ENCODE assay signal across 9 cellular contexts in genomic region chr6:158039571-158040050, GRCh38. TPM values are rescaled to one million over a fixed set of nuclear protein-coding genes. Genes with fewer than 3 reads are reported as not detected.
DNase-seq lines count a peak whose midpoint lies in the region; ATAC-seq, FAIRE-seq and TF ChIP-seq lines count a peak whose summit lies in the region.
"Had no signal": no experiment of that assay in that cellular context is flagged by ENCODE, and none has a peak within 500 bp of the region (broad histone marks: within the 10 kb centered on the region; RNA-seq: fewer than 3 reads in every experiment).

No MANE protein-coding gene starts in this region.

- H3K9me3 ChIP-seq in neuronal stem cell (replicated peaks in 1 of 2; ENCODE audit: control insufficient read depth in 2 of 2, insufficient read depth in 1 of 2, low read depth in 1 of 2, low read length in 2 of 2) = peaks cover 0 to 3% of the 10 kb centered on the region in 2 donors

- H3K4me3 ChIP-seq in neuronal stem cell (ENCODE audit: low read length in 2 of 2) = no peak overlapping the region

- H3K14ac ChIP-seq in neuronal stem cell (ENCODE audit: low read length) = no peak overlapping the region

- no peaks in the 10 kb centered on the region for H3K27me3 ChIP-seq in neuronal stem cell (ENCODE audit: control insufficient read depth in 3 of 3, insufficient read depth in 3 of 3, low read depth in 1 of 3, low read length in 3 of 3)

- ATAC-seq in GM18502 (IDR thresholded peaks at IDR 0.05; ENCODE audit: poor library complexity, unreplicated experiment) (no peak), GM19397 (IDR thresholded peaks at IDR 0.05; ENCODE audit: unreplicated experiment) (no peak)

- H4K91ac ChIP-seq in neuronal stem cell (ENCODE audit: low read depth, low read length, poor library complexity) = no peak overlapping the region

- peak overlapping the region; percentile 44 for H3K9ac ChIP-seq in neuronal stem cell (ENCODE audit: low read depth, low read length, poor library complexity)

- H3K27ac ChIP-seq in cingulate gyrus (ENCODE audit: low read depth, low read length) (peak overlapping the region; percentile 91), neuronal stem cell (replicated peaks; ENCODE audit: low read length) (no peak overlapping the region)

- H2BK15ac ChIP-seq in neuronal stem cell (ENCODE audit: low read length) = no peak overlapping the region

- peaks cover 3% of the 10 kb centered on the region for H3K79me1 ChIP-seq in neuronal stem cell (ENCODE audit: low read depth, low read length)

- peak overlapping the region; percentile 49 for H3K18ac ChIP-seq in neuronal stem cell (ENCODE audit: low read length)

- H3K4ac ChIP-seq in neuronal stem cell (ENCODE audit: low read length) = no peak overlapping the region

- H2BK120ac ChIP-seq in neuronal stem cell (ENCODE audit: low read depth, low read length) = no peak overlapping the region

- DNase-seq in Daoy (ENCODE audit: low read depth) = peak; percentile 95
- DNase-seq in neuronal stem cell (ENCODE audit: low spot score) = no peak
- DNase-seq in ecto neural progenitor cell (ENCODE audit: low spot score) = no peak
- no peak for DNase-seq in HTR-8/SVneo (ENCODE audit: insufficient read length, low spot score)

- H3K4me2 ChIP-seq in neuronal stem cell (ENCODE audit: insufficient read depth, low read length, poor library complexity, severe bottlenecking) = no peak overlapping the region

- no peak overlapping the region for H2BK5ac ChIP-seq in neuronal stem cell (ENCODE audit: low read length)

- no peak overlapping the region for H2BK12ac ChIP-seq in neuronal stem cell (ENCODE audit: low read length)

- no peak overlapping the region for H2AFZ ChIP-seq in neuronal stem cell (ENCODE audit: low read length)

- no peak overlapping the region for H3K23ac ChIP-seq in neuronal stem cell (ENCODE audit: low read depth, low read length, poor library complexity)

- WGBS in neuronal stem cell (ENCODE audit: extremely low coverage in 2 of 2, insufficient read length in 2 of 2, insufficient replicate concordance in 1 of 2), 2 donors = no CpG with 5 or more reads among the region's 17 CpGs

- no peak overlapping the region for H4K8ac ChIP-seq in neuronal stem cell (ENCODE audit: low read depth, low read length)

- H2AK5ac ChIP-seq in neuronal stem cell (ENCODE audit: low read depth, low read length) = no peak overlapping the region

- peaks cover 0 to 4% of the 10 kb centered on the region in 2 donors for H3K36me3 ChIP-seq in neuronal stem cell (replicated peaks in 1 of 2; ENCODE audit: control insufficient read depth in 2 of 2, insufficient read depth in 2 of 2, low read length in 2 of 2)

- peaks cover 5 to 15% of the 10 kb centered on the region in 2 donors for H3K4me1 ChIP-seq in neuronal stem cell (ENCODE audit: control insufficient read depth in 2 of 2, insufficient read depth in 1 of 2, low read depth in 1 of 2, low read length in 2 of 2)

- no peak for FAIRE-seq in HTR-8/SVneo (lab: Jason Lieb, UNC)
- FAIRE-seq: GM18507 had no signal

TF ChIP-seq in PFSK-1, 5 proteins besides CTCF, POLR2A, EP300 and RAD21:
- no peak for TF ChIP-seq SIN3A (IDR thresholded peaks at IDR 0.05; ENCODE audit: borderline replicate concordance, insufficient read depth, low read length)
- TF ChIP-seq TAF1 (IDR thresholded peaks at IDR 0.05; ENCODE audit: borderline replicate concordance, insufficient read depth, low read length) = no peak
- TF ChIP-seq POLR2AphosphoS5 (IDR thresholded peaks at IDR 0.05; ENCODE audit: low read depth, low read length) = no peak
- TF ChIP-seq, protein P1, sequence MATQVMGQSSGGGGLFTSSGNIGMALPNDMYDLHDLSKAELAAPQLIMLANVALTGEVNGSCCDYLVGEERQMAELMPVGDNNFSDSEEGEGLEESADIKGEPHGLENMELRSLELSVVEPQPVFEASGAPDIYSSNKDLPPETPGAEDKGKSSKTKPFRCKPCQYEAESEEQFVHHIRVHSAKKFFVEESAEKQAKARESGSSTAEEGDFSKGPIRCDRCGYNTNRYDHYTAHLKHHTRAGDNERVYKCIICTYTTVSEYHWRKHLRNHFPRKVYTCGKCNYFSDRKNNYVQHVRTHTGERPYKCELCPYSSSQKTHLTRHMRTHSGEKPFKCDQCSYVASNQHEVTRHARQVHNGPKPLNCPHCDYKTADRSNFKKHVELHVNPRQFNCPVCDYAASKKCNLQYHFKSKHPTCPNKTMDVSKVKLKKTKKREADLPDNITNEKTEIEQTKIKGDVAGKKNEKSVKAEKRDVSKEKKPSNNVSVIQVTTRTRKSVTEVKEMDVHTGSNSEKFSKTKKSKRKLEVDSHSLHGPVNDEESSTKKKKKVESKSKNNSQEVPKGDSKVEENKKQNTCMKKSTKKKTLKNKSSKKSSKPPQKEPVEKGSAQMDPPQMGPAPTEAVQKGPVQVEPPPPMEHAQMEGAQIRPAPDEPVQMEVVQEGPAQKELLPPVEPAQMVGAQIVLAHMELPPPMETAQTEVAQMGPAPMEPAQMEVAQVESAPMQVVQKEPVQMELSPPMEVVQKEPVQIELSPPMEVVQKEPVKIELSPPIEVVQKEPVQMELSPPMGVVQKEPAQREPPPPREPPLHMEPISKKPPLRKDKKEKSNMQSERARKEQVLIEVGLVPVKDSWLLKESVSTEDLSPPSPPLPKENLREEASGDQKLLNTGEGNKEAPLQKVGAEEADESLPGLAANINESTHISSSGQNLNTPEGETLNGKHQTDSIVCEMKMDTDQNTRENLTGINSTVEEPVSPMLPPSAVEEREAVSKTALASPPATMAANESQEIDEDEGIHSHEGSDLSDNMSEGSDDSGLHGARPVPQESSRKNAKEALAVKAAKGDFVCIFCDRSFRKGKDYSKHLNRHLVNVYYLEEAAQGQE (IDR thresholded peaks at IDR 0.05; ENCODE audit: insufficient read depth in 1 of 2, low read depth in 2 of 2, low read length in 2 of 2) = no peak
- peak; percentile 55 for TF ChIP-seq FOXP2 (optimal IDR thresholded peaks at IDR 0.05; ENCODE audit: borderline replicate concordance, extremely low read depth, extremely low read length, insufficient read depth)

RNA-seq across cellular contexts. Expression of gene SYNJ2, which starts 57.9 kb away (rescaled TPM):
- 155 and 177 TPM in 2 replicates for total RNA-seq in Daoy (2014; rRNA removed; shearing (Covaris generic))
- polyA plus RNA-seq in PFSK-1 (2012; ENCODE audit: insufficient read length, low read depth) = 13.5 TPM
- polyA plus RNA-seq in neuronal stem cell (2013, experiment 1 of 2) = 1.8 TPM
- 1.9 TPM for polyA plus RNA-seq in neuronal stem cell (2013, experiment 2 of 2)
